In genomic region chr14:98325761-98326160, GRCh38 we compare ENCODE assay signal across 22 cellular contexts.
DNase-seq lines count a peak whose midpoint lies in the region; ATAC-seq, FAIRE-seq and TF ChIP-seq lines count a peak whose summit lies in the region.
"Had no signal": no experiment of that assay in that cellular context is flagged by ENCODE, and none has a peak within 500 bp of the region (broad histone marks: within the 10 kb centered on the region; RNA-seq: fewer than 3 reads in every experiment).

No MANE protein-coding gene starts in this region.

- peak; percentile 60 for ATAC-seq in foreskin keratinocyte
- ATAC-seq in left lung = peak; percentile 41
- no peak for ATAC-seq in activated naive CD8-positive, alpha-beta T cell treated with anti-CD3 and anti-CD28 coated beads, Interleukin-2, amount 50 U/mL, for 24 hours
- ATAC-seq in stimulated activated memory B cell treated with anti-CD40 and anti-IgM and Interleukin-4, amounts not matched to agents 10 μg/mL and 1 μg/mL and 100 μg/mL, for 72 hours = no peak
- no peak for ATAC-seq in HG02870 (IDR thresholded peaks at IDR 0.05; ENCODE audit: unreplicated experiment)
- ATAC-seq: HCT116, HepG2 had no signal

- H3K4me1 Mint-ChIP-seq in astrocyte (ENCODE audit: low read depth, unreplicated experiment) = peaks cover 19% of the 10 kb centered on the region
- peaks cover 10% of the 10 kb centered on the region for H3K4me1 Mint-ChIP-seq in activated naive CD8-positive, alpha-beta T cell treated with anti-CD3 and anti-CD28 coated beads, Interleukin-2, amount 50 U/mL, for 24 hours
- no peaks in the 10 kb centered on the region for H3K4me1 Mint-ChIP-seq in stimulated activated memory B cell treated with anti-CD40 and anti-IgM and Interleukin-4, amounts not matched to agents 10 μg/mL and 1 μg/mL and 100 μg/mL, for 72 hours

- no peak overlapping the region for H3K4me2 ChIP-seq in astrocyte (ENCODE audit: low read length)

- H3K27ac ChIP-seq in astrocyte (ENCODE audit: low read depth, low read length) = no peak overlapping the region
- H3K27ac ChIP-seq in foreskin keratinocyte = no peak overlapping the region
- no peak overlapping the region for H3K27ac ChIP-seq in left lung
- H3K27ac ChIP-seq: 22Rv1 had no signal

- H4K20me1 ChIP-seq in astrocyte (ENCODE audit: insufficient read depth, low read length) = no peaks in the 10 kb centered on the region

- H3K27me3 ChIP-seq in astrocyte (ENCODE audit: insufficient read depth, low read length) = no peaks in the 10 kb centered on the region
- H3K27me3 ChIP-seq in foreskin keratinocyte = no peaks in the 10 kb centered on the region
- H3K27me3 ChIP-seq in left lung = no peaks in the 10 kb centered on the region

- H3K9me3 ChIP-seq in astrocyte (ENCODE audit: insufficient read depth, low read depth, low read length) (no peaks in the 10 kb centered on the region), left lung (peaks cover 0 to 2% of the 10 kb centered on the region in 2 donors)

- no peaks in the 10 kb centered on the region for H3K36me3 Mint-ChIP-seq in astrocyte (ENCODE audit: low read depth, unreplicated experiment)
- H3K36me3 Mint-ChIP-seq in activated naive CD8-positive, alpha-beta T cell treated with anti-CD3 and anti-CD28 coated beads, Interleukin-2, amount 50 U/mL, for 24 hours (ENCODE audit: low read depth) = peaks cover 1% of the 10 kb centered on the region
- H3K36me3 Mint-ChIP-seq in stimulated activated memory B cell treated with anti-CD40 and anti-IgM and Interleukin-4, amounts not matched to agents 10 μg/mL and 1 μg/mL and 100 μg/mL, for 72 hours = no peaks in the 10 kb centered on the region

- no peak for FAIRE-seq in astrocyte (lab: Jason Lieb, UNC)
- FAIRE-seq: GM12891, HepG2 had no signal

- H3K4me1 ChIP-seq in astrocyte (ENCODE audit: insufficient read depth, low read length) (no peaks in the 10 kb centered on the region), foreskin keratinocyte (no peaks in the 10 kb centered on the region), left lung (no peaks in the 10 kb centered on the region)

- intact Hi-C loops in left lung (cut with DNase I) = no loop called here

- H3K27me3 Mint-ChIP-seq in astrocyte (ENCODE audit: low read depth, unreplicated experiment) = peaks cover 10% of the 10 kb centered on the region
- H3K27me3 Mint-ChIP-seq in activated naive CD8-positive, alpha-beta T cell treated with anti-CD3 and anti-CD28 coated beads, Interleukin-2, amount 50 U/mL, for 24 hours = no peaks in the 10 kb centered on the region
- no peaks in the 10 kb centered on the region for H3K27me3 Mint-ChIP-seq in stimulated activated memory B cell treated with anti-CD40 and anti-IgM and Interleukin-4, amounts not matched to agents 10 μg/mL and 1 μg/mL and 100 μg/mL, for 72 hours

- H3K9ac ChIP-seq in astrocyte (ENCODE audit: low read length) = no peak overlapping the region

- H3K36me3 ChIP-seq in astrocyte (ENCODE audit: insufficient read depth, low read length) (no peaks in the 10 kb centered on the region), left lung (no peaks in the 10 kb centered on the region)

- TF ChIP-seq CTCF in astrocyte (IDR thresholded peaks at IDR 0.05; ENCODE audit: insufficient read depth, low read depth, low read length) = no peak
- no peak for TF ChIP-seq CTCF in foreskin keratinocyte (conservative IDR thresholded peaks at IDR 0.05)
- no peak for TF ChIP-seq CTCF in left lung (IDR thresholded peaks at IDR 0.05)

- peak; percentile 5 for DNase-seq in DMS53 (lab: John Stamatoyannopoulos, UW)
- no peak for DNase-seq in DMS53 treated with DMSO at 0.1 percent for 48 hours (lab: John Stamatoyannopoulos, UW; ENCODE audit: unreplicated experiment)
- peak; percentile 3 for DNase-seq in astrocyte (ENCODE audit: low read depth)
- peak in 1 of 2 donors; percentile 19 for DNase-seq in foreskin keratinocyte
- no peak for DNase-seq in left lung
- DNase-seq in activated naive CD8-positive, alpha-beta T cell treated with anti-CD3 and anti-CD28 coated beads, Interleukin-2, amount 50 U/mL, for 24 hours = no peak
- DNase-seq: EL, GOT3, KBM-7, NCI-H1105 treated with DMSO at 0.1 percent for 48 hours, NCI-H1694, NCI-H2107, NCI-H2227 treated with DMSO at 0.1 percent for 48 hours, NCI-H524, NCI-H82, RPMI8226 had no signal

- H3K27ac Mint-ChIP-seq in astrocyte (ENCODE audit: unreplicated experiment) = no peak overlapping the region
- no peak overlapping the region for H3K27ac Mint-ChIP-seq in activated naive CD8-positive, alpha-beta T cell treated with anti-CD3 and anti-CD28 coated beads, Interleukin-2, amount 50 U/mL, for 24 hours
- H3K27ac Mint-ChIP-seq in stimulated activated memory B cell treated with anti-CD40 and anti-IgM and Interleukin-4, amounts not matched to agents 10 μg/mL and 1 μg/mL and 100 μg/mL, for 72 hours = no peak overlapping the region

- peaks cover 2% of the 10 kb centered on the region for H3K9me3 Mint-ChIP-seq in astrocyte (ENCODE audit: unreplicated experiment)
- peaks cover 23% of the 10 kb centered on the region for H3K9me3 Mint-ChIP-seq in activated naive CD8-positive, alpha-beta T cell treated with anti-CD3 and anti-CD28 coated beads, Interleukin-2, amount 50 U/mL, for 24 hours
- peaks cover 10% of the 10 kb centered on the region for H3K9me3 Mint-ChIP-seq in stimulated activated memory B cell treated with anti-CD40 and anti-IgM and Interleukin-4, amounts not matched to agents 10 μg/mL and 1 μg/mL and 100 μg/mL, for 72 hours

- H3K79me2 ChIP-seq in astrocyte (ENCODE audit: insufficient read depth, low read length) = no peaks in the 10 kb centered on the region

- H3K4me3 ChIP-seq in astrocyte (ENCODE audit: insufficient read depth, low read depth, low read length) (no peak overlapping the region), left lung (no peak overlapping the region)

- no peak overlapping the region for H2AFZ ChIP-seq in astrocyte (ENCODE audit: low read depth, low read length)

- no peak overlapping the region for H3K4me3 Mint-ChIP-seq in astrocyte (ENCODE audit: unreplicated experiment)
- no peak overlapping the region for H3K4me3 Mint-ChIP-seq in activated naive CD8-positive, alpha-beta T cell treated with anti-CD3 and anti-CD28 coated beads, Interleukin-2, amount 50 U/mL, for 24 hours
- H3K4me3 Mint-ChIP-seq in stimulated activated memory B cell treated with anti-CD40 and anti-IgM and Interleukin-4, amounts not matched to agents 10 μg/mL and 1 μg/mL and 100 μg/mL, for 72 hours = no peak overlapping the region

Comparison
In these comparisons a context has a peak if more than half of its experiments do, and no peak if none do; other contexts are left out.
1. DNase-seq: peak in DMS53 (single experiment) and astrocyte (single experiment); none in DMS53 treated with DMSO at 0.1 percent for 48 hours (single experiment), left lung (0 of 2) and activated naive CD8-positive, alpha-beta T cell treated with anti-CD3 and anti-CD28 coated beads, Interleukin-2, amount 50 U/mL, for 24 hours (single experiment).
2. ATAC-seq: peak in foreskin keratinocyte (single experiment) and left lung (single experiment); none in activated naive CD8-positive, alpha-beta T cell treated with anti-CD3 and anti-CD28 coated beads, Interleukin-2, amount 50 U/mL, for 24 hours (single experiment), stimulated activated memory B cell treated with anti-CD40 and anti-IgM and Interleukin-4, amounts not matched to agents 10 μg/mL and 1 μg/mL and 100 μg/mL, for 72 hours (single experiment) and HG02870 (single experiment).